ENCODE assay signal across 8 cellular contexts in the genomic region with DNA sequence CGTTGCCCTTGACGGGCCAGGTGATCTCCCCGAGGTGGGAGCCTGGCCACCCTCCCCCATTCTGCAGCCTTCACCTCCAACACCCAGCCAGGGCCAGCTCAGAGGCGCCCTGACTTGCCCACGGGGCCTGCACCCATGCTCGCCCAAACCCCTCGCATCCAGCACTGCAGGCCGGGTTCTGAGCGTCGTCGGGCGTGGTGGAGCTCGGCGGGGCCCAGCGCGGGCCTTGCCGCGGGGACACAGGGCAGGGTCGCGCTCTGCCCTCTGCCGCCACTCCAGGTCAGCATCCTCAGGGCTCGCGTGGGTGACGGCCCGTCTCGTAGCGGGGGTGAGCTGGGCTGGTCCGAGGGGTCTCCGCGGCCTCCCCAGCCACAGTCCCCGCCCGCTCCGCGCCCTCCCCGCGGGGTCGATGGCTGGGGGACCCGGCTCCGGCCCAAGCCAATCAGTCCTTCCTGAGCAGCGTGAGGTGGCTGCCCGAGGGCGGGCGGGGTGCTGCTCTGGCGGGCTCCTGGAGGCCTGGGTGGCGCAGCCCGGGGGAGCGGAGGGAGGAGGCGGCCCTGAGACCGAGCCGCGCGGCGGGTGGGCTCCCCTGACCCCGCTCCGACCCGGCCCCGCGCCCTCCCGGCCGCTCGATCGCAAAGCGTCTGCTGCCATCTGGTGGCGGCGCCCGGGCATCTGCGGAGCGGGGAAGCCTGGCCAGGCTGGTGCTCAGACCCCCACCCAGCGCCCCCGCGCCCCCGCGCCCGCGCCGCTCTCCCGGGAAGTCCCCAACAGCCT.
DNase-seq lines count a peak whose midpoint lies in the region; ATAC-seq, FAIRE-seq and TF ChIP-seq lines count a peak whose summit lies in the region.

No MANE protein-coding gene starts in this region.

- TF ChIP-seq EP300 in suprapubic skin (IDR thresholded peaks at IDR 0.05): no peak

- H3K4me1 ChIP-seq in OCI-LY3 (ENCODE audit: low read length) (peaks cover 6% of the 10 kb centered on the region; the same call in 1 of the 2 replicates), suprapubic skin (peaks cover 17% of the 10 kb centered on the region)

- CTCF ChIA-PET in HEK293T (lab: Yijun Ruan, JAX): interaction anchor here (0.5 to 2.0 kb wide), 8 partner anchors 20 to 666 kb away, joined by 3 to 6 read pairs (median 4); no protein-coding TSS in a partner anchor

- H3K36me3 ChIP-seq in OCI-LY3 (replicated peaks; ENCODE audit: low read depth, low read length) (no peaks in the 10 kb centered on the region), suprapubic skin (no peaks in the 10 kb centered on the region)

- TF ChIP-seq CTCF in D721Med (IDR thresholded peaks at IDR 0.05; ENCODE audit: insufficient read depth, missing control alignments) (peak; percentile 61), OCI-LY3 (IDR thresholded peaks at IDR 0.05; ENCODE audit: low read depth, low read length) (peak; percentile 83), fibroblast of the aortic adventitia (IDR thresholded peaks at IDR 0.05; ENCODE audit: insufficient read depth, low read length) (peak; percentile 63), suprapubic skin (IDR thresholded peaks at IDR 0.05) (peak; percentile 18 to 84)

- peak; percentile 81 for DNase-seq in D721Med (ENCODE audit: insufficient read length, low spot score)
- DNase-seq in HEK293T (ENCODE audit: extremely low spot score): peak; percentile 92
- peak; percentile 79 to 82 for DNase-seq in activated T-cell treated with anti-CD3 and anti-CD28 coated beads, Interleukin-2, amount 50 U/mL, for 48 hours
- DNase-seq in fibroblast of the aortic adventitia (ENCODE audit: low read depth): no peak
- peak; percentile 13 for DNase-seq in occipital lobe (lab: John Stamatoyannopoulos, UW)
- peak in 1 of 2 donors; percentile 71 for DNase-seq in suprapubic skin (ENCODE audit: low spot score in 2 of 2)

- no peak for FAIRE-seq in D721Med (lab: Jason Lieb, UNC)

- TF ChIP-seq POLR2A in suprapubic skin (IDR thresholded peaks at IDR 0.05): no peak

- no peaks in the 10 kb centered on the region for H3K79me2 ChIP-seq in OCI-LY3 (ENCODE audit: low read length)

- H3K27ac ChIP-seq in OCI-LY3 (ENCODE audit: low read length): no peak overlapping the region
- no peak overlapping the region for H3K27ac ChIP-seq in suprapubic skin

- peak overlapping the region; percentile 89 for H2AFZ ChIP-seq in OCI-LY3 (ENCODE audit: low read depth, low read length)

- H3K4me3 ChIP-seq in OCI-LY3 (ENCODE audit: low read length) (peak overlapping the region; percentile 85), fibroblast of the aortic adventitia (ENCODE audit: low read depth, low read length) (peak overlapping the region; percentile 54), suprapubic skin (peak overlapping the region; percentile 50)

- H3K9me3 ChIP-seq in OCI-LY3 (ENCODE audit: insufficient read depth, low read length): peaks cover 2% of the 10 kb centered on the region; the same call in 1 of the 2 replicates
- H3K9me3 ChIP-seq in suprapubic skin: peaks cover 2% of the 10 kb centered on the region

- POLR2A ChIA-PET in HEK293T (lab: Yijun Ruan, JAX): interaction anchor here (1.4 kb wide), 1 partner anchor 143 kb away, joined by 3 read pairs; no protein-coding TSS in a partner anchor

- peak overlapping the region; percentile 62 for H3K9ac ChIP-seq in OCI-LY3 (ENCODE audit: low read length)

- H3K27me3 ChIP-seq in OCI-LY3 (ENCODE audit: low read depth, low read length) (peaks cover 10% of the 10 kb centered on the region; the same call in 1 of the 2 replicates), suprapubic skin (peaks cover 39% of the 10 kb centered on the region)

- H3K4me2 ChIP-seq in OCI-LY3 (ENCODE audit: low read length): peak overlapping the region; percentile 94

- H4K20me1 ChIP-seq in OCI-LY3 (ENCODE audit: insufficient read depth, low read length): no peaks in the 10 kb centered on the region

- 2% methylated on average over 20 of the region's 77 CpGs for WGBS in suprapubic skin

- no peak for ATAC-seq in GM18873 (IDR thresholded peaks at IDR 0.05; ENCODE audit: low FRiP score, unreplicated experiment)

TF ChIP-seq in HEK293T, 16 proteins besides CTCF, POLR2A, EP300 and RAD21:
- TF ChIP-seq ZNF384 (IDR thresholded peaks at IDR 0.05) (no peak), L3MBTL2 (conservative IDR thresholded peaks at IDR 0.05) (peak; percentile 70), ARNT (IDR thresholded peaks at IDR 0.05) (no peak), NFRKB (IDR thresholded peaks at IDR 0.05) (no peak), FOXA1 (IDR thresholded peaks at IDR 0.05) (no peak)
